ENCODE assay signal across 1 cellular context in the genomic region with DNA sequence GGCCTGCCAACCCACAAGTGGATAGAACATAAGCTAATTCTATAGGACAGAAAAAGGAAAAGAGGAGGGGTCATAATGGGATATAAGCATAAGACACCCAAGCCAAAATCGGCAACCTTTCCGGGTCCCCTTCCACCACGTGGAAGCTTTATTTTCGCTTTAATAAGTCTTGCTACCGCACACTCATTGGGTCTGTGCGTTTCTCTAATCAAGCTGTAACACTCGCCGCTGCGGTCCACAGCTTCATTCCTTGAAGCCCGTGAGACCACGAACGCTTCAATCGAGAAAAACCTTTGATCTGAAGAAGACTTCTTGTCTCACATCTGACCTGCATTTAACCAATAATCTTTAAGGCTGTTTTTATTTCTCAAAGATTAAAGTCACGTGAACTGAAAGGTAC.
TF ChIP-seq lines count a peak whose summit lies in the region.

No MANE protein-coding gene starts in this region.

TF ChIP-seq in SK-N-SH treated with all-trans-retinoic acid at 6 μM for 48 hours, 23 proteins besides CTCF, POLR2A, EP300 and RAD21 (continued from another document):
- TF ChIP-seq, protein P1, sequence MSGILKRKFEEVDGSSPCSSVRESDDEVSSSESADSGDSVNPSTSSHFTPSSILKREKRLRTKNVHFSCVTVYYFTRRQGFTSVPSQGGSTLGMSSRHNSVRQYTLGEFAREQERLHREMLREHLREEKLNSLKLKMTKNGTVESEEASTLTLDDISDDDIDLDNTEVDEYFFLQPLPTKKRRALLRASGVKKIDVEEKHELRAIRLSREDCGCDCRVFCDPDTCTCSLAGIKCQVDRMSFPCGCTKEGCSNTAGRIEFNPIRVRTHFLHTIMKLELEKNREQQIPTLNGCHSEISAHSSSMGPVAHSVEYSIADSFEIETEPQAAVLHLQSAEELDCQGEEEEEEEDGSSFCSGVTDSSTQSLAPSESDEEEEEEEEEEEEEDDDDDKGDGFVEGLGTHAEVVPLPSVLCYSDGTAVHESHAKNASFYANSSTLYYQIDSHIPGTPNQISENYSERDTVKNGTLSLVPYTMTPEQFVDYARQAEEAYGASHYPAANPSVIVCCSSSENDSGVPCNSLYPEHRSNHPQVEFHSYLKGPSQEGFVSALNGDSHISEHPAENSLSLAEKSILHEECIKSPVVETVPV (CRISPR knock-in tag; IDR thresholded peaks at IDR 0.05) = no peak
- TF ChIP-seq OSR1 (CRISPR knock-in tag; IDR thresholded peaks at IDR 0.05) = no peak
- TF ChIP-seq GLIS3 (CRISPR knock-in tag; IDR thresholded peaks at IDR 0.05) = no peak
- TF ChIP-seq CREB5 (CRISPR knock-in tag; IDR thresholded peaks at IDR 0.05; ENCODE audit: low read depth) = no peak
- TF ChIP-seq ARNTL (CRISPR knock-in tag; IDR thresholded peaks at IDR 0.05; ENCODE audit: borderline replicate concordance, low read depth) = no peak
- no peak for TF ChIP-seq ZFP30 (CRISPR knock-in tag; IDR thresholded peaks at IDR 0.05)
- no peak for TF ChIP-seq POU6F1 (CRISPR knock-in tag; IDR thresholded peaks at IDR 0.05; ENCODE audit: borderline replicate concordance, low read depth)
- TF ChIP-seq ZNF8 (CRISPR knock-in tag; IDR thresholded peaks at IDR 0.05) = no peak
